ENCODE assay signal across 38 cellular contexts in the genomic region with DNA sequence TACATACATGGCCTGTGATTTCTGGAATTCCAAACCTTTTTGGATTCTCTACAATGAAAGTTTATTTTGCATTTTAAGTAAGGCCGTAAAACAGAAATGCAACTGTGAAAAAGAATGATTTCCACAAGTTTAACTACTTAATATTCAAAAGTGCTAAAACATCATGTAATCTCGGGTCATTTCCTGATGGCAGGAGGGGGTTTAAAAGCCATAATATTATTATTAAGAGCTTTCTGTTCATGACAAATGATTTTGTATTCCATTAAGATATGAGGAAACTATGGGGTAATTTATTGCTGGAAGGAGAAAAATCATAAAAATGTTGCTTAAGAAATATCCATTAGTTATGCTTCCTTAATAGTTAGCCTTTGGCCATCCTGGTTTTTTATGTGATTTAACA.
"Had no signal": no experiment of that assay in that cellular context is flagged by ENCODE, and none has a peak within 500 bp of the region (broad histone marks: within the 10 kb centered on the region; RNA-seq: fewer than 3 reads in every experiment).

No MANE protein-coding gene starts in this region.

- H3K36me3 ChIP-seq: adrenal gland, ascending aorta, brain microvascular endothelial cell, breast epithelium, cardiac muscle cell had no signal

- H3K27ac Mint-ChIP-seq: activated naive CD4-positive, alpha-beta T cell treated with anti-CD3 and anti-CD28 coated beads for 36 hours; activated naive CD4-positive, alpha-beta T cell treated with anti-CD3 and anti-CD28 coated beads, Interleukin-2, amount 10 ng/mL, durations not matched to agents 7 days and 5 days; activated naive CD4-positive, alpha-beta T cell treated with anti-CD3 and anti-CD28 coated beads, Interleukin-2, amount 50 U/mL, for 24 hours; activated naive CD4-positive, alpha-beta T cell treated with anti-CD3 and anti-CD28 coated beads, Interleukin-2, amount 50 U/mL, for 72 hours; activated naive CD8-positive, alpha-beta T cell; activated naive CD8-positive, alpha-beta T cell treated with anti-CD3 and anti-CD28 coated beads for 36 hours; activated naive CD8-positive, alpha-beta T cell treated with anti-CD3 and anti-CD28 coated beads, Interleukin-2, amount 10 ng/mL, durations not matched to agents 7 days and 5 days; activated naive CD8-positive, alpha-beta T cell treated with anti-CD3 and anti-CD28 coated beads, Interleukin-2, amount 50 U/mL, for 24 hours; activated T-cell treated with anti-CD3 and anti-CD28 coated beads, Interleukin-2, amount 50 U/mL, for 24 hours; activated T-cell treated with anti-CD3 and anti-CD28 coated beads, Interleukin-2, amount 50 U/mL, for 72 hours; activated T-helper 1 cell treated with anti-CD3 and anti-CD28 coated beads, Interleukin-12 subunit alpha, Interleukin-12 subunit beta, Interleukin-2, Interleukin-4 antibody, amounts not matched to agents 30 ng/mL and 10 ng/mL and 1 ng/mL, durations not matched to agents 14 hours and 24 hours and 36 hours; activated T-helper 17 cell treated with anti-CD3 and anti-CD28 coated beads, Interleukin-2, amount 50 U/mL, for 72 hours; activated T-helper 2 cell treated with anti-CD3 and anti-CD28 coated beads, Interferon-gamma antibody, Interleukin-2, Interleukin-4, amounts not matched to agents 10 μg/mL and 5 μg/mL and 100 μg/mL, durations not matched to agents 14 hours and 24 hours and 36 hours; brain had no signal

- H3K9me3 ChIP-seq: adrenal gland, ascending aorta, body of pancreas, breast epithelium had no signal

- H3K27ac ChIP-seq: adrenal gland, ascending aorta, body of pancreas, brain microvascular endothelial cell, breast epithelium, cardiac muscle cell had no signal

- H3K4me1 Mint-ChIP-seq: activated naive CD4-positive, alpha-beta T cell treated with anti-CD3 and anti-CD28 coated beads, Interleukin-2, amount 10 ng/mL, durations not matched to agents 7 days and 5 days; activated naive CD4-positive, alpha-beta T cell treated with anti-CD3 and anti-CD28 coated beads, Interleukin-2, amount 50 U/mL, for 24 hours; activated naive CD8-positive, alpha-beta T cell treated with anti-CD3 and anti-CD28 coated beads for 36 hours; activated naive CD8-positive, alpha-beta T cell treated with anti-CD3 and anti-CD28 coated beads, Interleukin-2, amount 10 ng/mL, durations not matched to agents 7 days and 5 days; activated naive CD8-positive, alpha-beta T cell treated with anti-CD3 and anti-CD28 coated beads, Interleukin-2, amount 50 U/mL, for 24 hours; activated T-helper 17 cell treated with anti-CD3 and anti-CD28 coated beads, Interleukin-2, amount 50 U/mL, for 72 hours; central memory CD8-positive, alpha-beta T cell had no signal

- H3K4me3 ChIP-seq: adrenal gland, ascending aorta, body of pancreas, breast epithelium, cardiac muscle cell had no signal

- DNase-seq: activated effector memory CD4-positive, alpha-beta T cell treated with anti-CD3 and anti-CD28 coated beads, Interleukin-2, amount 50 U/mL, for 16 hours; activated effector memory CD4-positive, alpha-beta T cell treated with Interleukin-2 at 50 U/mL for 16 hours; activated gamma-delta T cell; activated gamma-delta T cell treated with Interleukin-2 at 50 U/mL for 16 hours; activated naive CD4-positive, alpha-beta T cell; activated naive CD4-positive, alpha-beta T cell treated with anti-CD3 and anti-CD28 coated beads for 36 hours; activated naive CD4-positive, alpha-beta T cell treated with anti-CD3 and anti-CD28 coated beads, Interleukin-2, amount 10 ng/mL, durations not matched to agents 7 days and 5 days; activated naive CD4-positive, alpha-beta T cell treated with anti-CD3 and anti-CD28 coated beads, Interleukin-2, amount 50 U/mL, for 16 hours; activated naive CD4-positive, alpha-beta T cell treated with Interleukin-2 at 50 U/mL for 16 hours; activated naive CD8-positive, alpha-beta T cell treated with anti-CD3 and anti-CD28 coated beads for 36 hours; activated naive CD8-positive, alpha-beta T cell treated with anti-CD3 and anti-CD28 coated beads, Interleukin-2, amount 10 ng/mL, durations not matched to agents 7 days and 5 days; activated naive CD8-positive, alpha-beta T cell treated with anti-CD3 and anti-CD28 coated beads, Interleukin-2, amount 50 U/mL, for 24 hours; activated T-cell treated with anti-CD3 and anti-CD28 coated beads, Interleukin-2, amount 50 U/mL, for 1 hour; activated T-cell treated with anti-CD3 and anti-CD28 coated beads, Interleukin-2, amount 50 U/mL, for 24 hours; activated T-cell treated with anti-CD3 and anti-CD28 coated beads, Interleukin-2, amount 50 U/mL, for 4 hours; activated T-cell treated with anti-CD3 and anti-CD28 coated beads, Interleukin-2, amount 50 U/mL, for 48 hours; activated T-cell treated with anti-CD3 and anti-CD28 coated beads, Interleukin-2, amount 50 U/mL, for 72 hours; adrenal gland; amniotic stem cell; amygdala; anterior cingulate cortex; aorta; body of pancreas; brain microvascular endothelial cell; caudate nucleus; central memory CD4-positive, alpha-beta T cell; cerebellar nuclear complex had no signal

- H3K36me3 Mint-ChIP-seq: activated naive CD4-positive, alpha-beta T cell treated with anti-CD3 and anti-CD28 coated beads, Interleukin-2, amount 10 ng/mL, durations not matched to agents 7 days and 5 days; activated naive CD4-positive, alpha-beta T cell treated with anti-CD3 and anti-CD28 coated beads, Interleukin-2, amount 50 U/mL, for 24 hours; activated naive CD4-positive, alpha-beta T cell treated with anti-CD3 and anti-CD28 coated beads, Interleukin-2, amount 50 U/mL, for 72 hours; activated naive CD8-positive, alpha-beta T cell; activated naive CD8-positive, alpha-beta T cell treated with anti-CD3 and anti-CD28 coated beads for 36 hours; activated naive CD8-positive, alpha-beta T cell treated with anti-CD3 and anti-CD28 coated beads, Interleukin-2, amount 10 ng/mL, durations not matched to agents 7 days and 5 days; brain had no signal

- H3K27me3 ChIP-seq: adrenal gland, ascending aorta, body of pancreas, brain microvascular endothelial cell, breast epithelium, cardiac muscle cell had no signal

- H3K9me3 Mint-ChIP-seq: activated naive CD4-positive, alpha-beta T cell treated with anti-CD3 and anti-CD28 coated beads, Interleukin-2, amount 10 ng/mL, durations not matched to agents 7 days and 5 days; activated naive CD4-positive, alpha-beta T cell treated with anti-CD3 and anti-CD28 coated beads, Interleukin-2, amount 50 U/mL, for 24 hours; activated naive CD4-positive, alpha-beta T cell treated with anti-CD3 and anti-CD28 coated beads, Interleukin-2, amount 50 U/mL, for 72 hours; activated naive CD8-positive, alpha-beta T cell treated with anti-CD3 and anti-CD28 coated beads for 36 hours; activated naive CD8-positive, alpha-beta T cell treated with anti-CD3 and anti-CD28 coated beads, Interleukin-2, amount 10 ng/mL, durations not matched to agents 7 days and 5 days; activated naive CD8-positive, alpha-beta T cell treated with anti-CD3 and anti-CD28 coated beads, Interleukin-2, amount 50 U/mL, for 24 hours; activated T-cell treated with anti-CD3 and anti-CD28 coated beads, Interleukin-2, amount 50 U/mL, for 24 hours; activated T-cell treated with anti-CD3 and anti-CD28 coated beads, Interleukin-2, amount 50 U/mL, for 4 hours; activated T-cell treated with anti-CD3 and anti-CD28 coated beads, Interleukin-2, amount 50 U/mL, for 72 hours; activated T-helper 17 cell treated with anti-CD3 and anti-CD28 coated beads, Interleukin-2, amount 50 U/mL, for 72 hours; activated T-helper 2 cell treated with anti-CD3 and anti-CD28 coated beads, Interferon-gamma antibody, Interleukin-2, Interleukin-4, amounts not matched to agents 10 μg/mL and 5 μg/mL and 100 μg/mL, durations not matched to agents 14 hours and 24 hours and 36 hours had no signal

- ATAC-seq: activated naive CD8-positive, alpha-beta T cell treated with anti-CD3 and anti-CD28 coated beads, Interleukin-2, amount 50 U/mL, for 24 hours; activated T-cell treated with anti-CD3 and anti-CD28 coated beads, Interleukin-2, amount 50 U/mL, for 4 hours; activated T-cell treated with anti-CD3 and anti-CD28 coated beads, Interleukin-2, amount 50 U/mL, for 72 hours; activated T-helper 17 cell treated with anti-CD3 and anti-CD28 coated beads, Interleukin-2, amount 50 U/mL, for 72 hours; body of pancreas had no signal

- H3K4me3 Mint-ChIP-seq: activated naive CD4-positive, alpha-beta T cell treated with anti-CD3 and anti-CD28 coated beads for 36 hours; activated naive CD4-positive, alpha-beta T cell treated with anti-CD3 and anti-CD28 coated beads, Interleukin-2, amount 10 ng/mL, durations not matched to agents 7 days and 5 days; activated naive CD4-positive, alpha-beta T cell treated with anti-CD3 and anti-CD28 coated beads, Interleukin-2, amount 50 U/mL, for 24 hours; activated naive CD8-positive, alpha-beta T cell; activated naive CD8-positive, alpha-beta T cell treated with anti-CD3 and anti-CD28 coated beads for 36 hours; activated naive CD8-positive, alpha-beta T cell treated with anti-CD3 and anti-CD28 coated beads, Interleukin-2, amount 10 ng/mL, durations not matched to agents 7 days and 5 days; activated naive CD8-positive, alpha-beta T cell treated with anti-CD3 and anti-CD28 coated beads, Interleukin-2, amount 50 U/mL, for 24 hours; activated T-cell treated with anti-CD3 and anti-CD28 coated beads, Interleukin-2, amount 50 U/mL, for 24 hours; activated T-cell treated with anti-CD3 and anti-CD28 coated beads, Interleukin-2, amount 50 U/mL, for 4 hours; activated T-cell treated with anti-CD3 and anti-CD28 coated beads, Interleukin-2, amount 50 U/mL, for 72 hours; activated T-helper 1 cell treated with anti-CD3 and anti-CD28 coated beads, Interleukin-12 subunit alpha, Interleukin-12 subunit beta, Interleukin-2, Interleukin-4 antibody, amounts not matched to agents 30 ng/mL and 10 ng/mL and 1 ng/mL, durations not matched to agents 14 hours and 24 hours and 36 hours; activated T-helper 17 cell treated with anti-CD3 and anti-CD28 coated beads, Interleukin-2, amount 50 U/mL, for 72 hours; brain; central memory CD8-positive, alpha-beta T cell had no signal

- H3K4me1 ChIP-seq: adrenal gland, breast epithelium had no signal
